ENCODE assay signal across 10 cellular contexts in the genomic region with DNA sequence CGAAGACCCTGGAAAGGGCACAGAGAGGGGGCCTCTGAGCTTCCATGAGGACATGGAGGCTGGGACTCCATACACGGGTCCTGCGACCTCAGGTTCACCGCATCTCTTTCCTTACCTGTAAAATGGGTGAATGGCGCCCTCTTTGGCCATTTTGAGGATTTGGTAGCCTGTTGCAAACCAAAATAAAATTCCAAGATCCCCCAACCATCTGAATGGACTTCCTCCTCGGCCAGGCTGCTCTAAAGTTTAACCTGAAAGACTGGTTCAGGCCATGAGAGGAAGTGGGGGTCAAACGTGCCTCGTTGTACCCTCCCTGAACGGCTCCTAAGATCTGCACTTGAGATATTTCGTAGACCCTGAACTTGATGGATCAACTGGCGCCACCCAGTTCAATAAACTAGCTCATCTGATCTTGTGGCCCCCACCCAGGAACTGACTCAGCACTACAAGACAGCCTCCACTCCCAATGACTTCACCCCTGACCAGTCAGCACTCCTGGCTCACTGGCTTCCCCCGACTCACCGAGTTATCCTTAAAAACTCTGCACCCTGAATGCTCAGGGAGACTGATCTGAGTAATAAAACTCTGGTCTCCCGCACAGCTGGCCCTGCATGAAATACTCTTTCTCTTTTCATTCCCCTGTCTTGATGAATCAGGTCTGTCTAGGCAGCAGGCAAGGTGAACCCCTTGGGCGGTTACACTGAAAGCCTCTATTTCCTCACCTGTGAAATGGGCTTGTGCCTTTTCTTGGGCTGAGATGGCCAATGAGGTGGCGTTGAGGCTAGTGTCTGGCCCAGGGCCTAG. TPM values are rescaled to one million over a fixed set of nuclear protein-coding genes. Genes with fewer than 3 reads are reported as not detected.
A peak's percentile ranks its signal among the peaks of the same experiment; 100 is the strongest.
DNase-seq lines count a peak whose midpoint lies in the region; ATAC-seq and TF ChIP-seq lines count a peak whose summit lies in the region.
"Had no signal": no experiment of that assay in that cellular context is flagged by ENCODE, and none has a peak within 500 bp of the region (broad histone marks: within the 10 kb centered on the region; RNA-seq: fewer than 3 reads in every experiment).

No MANE protein-coding gene starts in this region.

- peaks cover 4% of the 10 kb centered on the region for H3K27me3 Mint-ChIP-seq in H9 (ENCODE audit: low read depth)

- peaks cover 2% of the 10 kb centered on the region for H4K20me1 ChIP-seq in H9 (ENCODE audit: control insufficient read depth, insufficient read depth, insufficient read length)

- H3K56ac ChIP-seq in H9 (ENCODE audit: insufficient read length, low read depth, low read length), result no peak overlapping the region

- H3K4me3 ChIP-seq in AG09309 (ENCODE audit: control insufficient read depth, low read depth, low read length) (no peak overlapping the region), WERI-Rb-1 (ENCODE audit: low read depth, low read length) (no peak overlapping the region)
- H3K4me3 ChIP-seq: ascending aorta had no signal

- no peak overlapping the region for H2BK12ac ChIP-seq in H9 (ENCODE audit: insufficient read length, low read depth, low read length)

- H2BK5ac ChIP-seq in H9 (ENCODE audit: insufficient read length, low read length), result no peak overlapping the region

- WGBS in H9 (ENCODE audit: extremely low coverage, insufficient read length, low lambda C conversion rate), result no CpG with 5 or more reads among the region's 16 CpGs

- ATAC-seq in sciatic nerve (no peak), HG03521 (IDR thresholded peaks at IDR 0.05; ENCODE audit: unreplicated experiment) (no peak)

- no peak overlapping the region for H3K23ac ChIP-seq in H9 (ENCODE audit: insufficient read length, low read depth, low read length)

- H4K5ac ChIP-seq in H9 (ENCODE audit: insufficient read length, low read depth, low read length), result no peak overlapping the region

- H3T11ph ChIP-seq in H9 (ENCODE audit: low read length), result no peak overlapping the region

- intact Hi-C loops in sciatic nerve (cut with DNase I), result no loop called here

- no peak overlapping the region for H3K14ac ChIP-seq in H9 (ENCODE audit: insufficient read depth, low read length)

- no peak overlapping the region for H3K4ac ChIP-seq in H9 (ENCODE audit: low read depth, low read length)

- H3K4me1 Mint-ChIP-seq in H9, result peaks cover 18 to 28% of the 10 kb centered on the region in 2 experiments

- H2AK5ac ChIP-seq in H9 (ENCODE audit: insufficient read length, low read length), result no peak overlapping the region

- no peak overlapping the region for H3K18ac ChIP-seq in H9 (ENCODE audit: insufficient read length, low read depth, low read length)

- no peak overlapping the region for H2BK20ac ChIP-seq in H9 (ENCODE audit: low read depth, low read length, poor library complexity, severe bottlenecking)

- H3K9me3 ChIP-seq in H9 (ENCODE audit: control insufficient read depth, low read depth, low read length), result no peaks in the 10 kb centered on the region
- no peaks in the 10 kb centered on the region for H3K9me3 ChIP-seq in WERI-Rb-1 (ENCODE audit: severe bottlenecking)
- H3K9me3 ChIP-seq: ascending aorta had no signal

- H3K27ac Mint-ChIP-seq in H9, result peak overlapping the region; percentile 20 to 88 (median 21); a peak in 4 of 7 replicates

- H3K4me2 ChIP-seq in H9 (ENCODE audit: insufficient read depth, insufficient read length, low read length), result no peak overlapping the region

- no peak overlapping the region for H2BK15ac ChIP-seq in H9 (ENCODE audit: low read depth, low read length)

- peaks cover 2% of the 10 kb centered on the region for H3K23me2 ChIP-seq in H9 (ENCODE audit: insufficient read length, low read depth, low read length, poor library complexity, severe bottlenecking)

- H2AFZ ChIP-seq in H9 (ENCODE audit: low read length), result no peak overlapping the region

- H3K79me1 ChIP-seq in H9 (ENCODE audit: insufficient read depth, low read depth, low read length, poor library complexity, severe bottlenecking), result no peaks in the 10 kb centered on the region

- H3K79me2 ChIP-seq in H9 (ENCODE audit: insufficient read depth, low read length), result no peaks in the 10 kb centered on the region

- H3K27ac ChIP-seq in H9 (ENCODE audit: insufficient read length, low read depth, low read length), result no peak overlapping the region
- no peak overlapping the region for H3K27ac ChIP-seq in WERI-Rb-1
- H3K27ac ChIP-seq: ascending aorta had no signal

- H3K4me3 Mint-ChIP-seq in H9, result no peak overlapping the region

- H3K36me3 Mint-ChIP-seq in H9 (ENCODE audit: insufficient read depth in 1 of 3, low read depth in 3 of 3), result no peaks in the 10 kb centered on the region

- no peak overlapping the region for H2BK120ac ChIP-seq in H9 (ENCODE audit: low read depth, low read length, poor library complexity, severe bottlenecking)

- H4K91ac ChIP-seq in H9 (ENCODE audit: insufficient read length, low read depth, low read length), result no peak overlapping the region

- H4K8ac ChIP-seq in H9 (replicated peaks; ENCODE audit: insufficient read length, low read depth, low read length), result no peak overlapping the region

- H3K9ac ChIP-seq in H9 (ENCODE audit: extremely low read depth, insufficient read length, low read length), result no peak overlapping the region

- TF ChIP-seq CTCF in AG09309 (IDR thresholded peaks at IDR 0.05; ENCODE audit: control insufficient read depth, insufficient read depth, low read depth, low read length, missing control alignments), result peak; percentile 6
- TF ChIP-seq CTCF in H9 (conservative IDR thresholded peaks at IDR 0.05), result peak; percentile 86
- TF ChIP-seq CTCF in WERI-Rb-1 (IDR thresholded peaks at IDR 0.05; ENCODE audit: low read depth, low read length), result peak; percentile 67

- no peaks in the 10 kb centered on the region for H3K27me3 ChIP-seq in H9 (ENCODE audit: insufficient read depth, low read length)
- no peaks in the 10 kb centered on the region for H3K27me3 ChIP-seq in WERI-Rb-1 (ENCODE audit: insufficient read depth, low read depth, severe bottlenecking)
- H3K27me3 ChIP-seq: ascending aorta had no signal

- no peaks in the 10 kb centered on the region for H3K36me3 ChIP-seq in WERI-Rb-1
- H3K36me3 ChIP-seq: ascending aorta had no signal

- DNase-seq in AG09309 (ENCODE audit: low read depth) (no peak), H9 (peak; percentile 75), WERI-Rb-1 (peak; percentile 27), kidney glomerular epithelial cell (lab: John Stamatoyannopoulos, UW) (peak; percentile 50), sciatic nerve (ENCODE audit: low spot score) (no peak), activated gamma-delta T cell treated with Interleukin-2 at 50 U/mL for 16 hours (no peak)
- DNase-seq in stimulated activated naive CD4-positive, alpha-beta T cell treated with Interleukin-2 at 50 U/mL for 16 hours (lab: John Stamatoyannopoulos, UW), result no peak
- DNase-seq: NCI-H2171 treated with DMSO at 0.1 percent for 48 hours had no signal

- H3K9me3 Mint-ChIP-seq in H9, result no peaks in the 10 kb centered on the region; a peak in 1 of 5 replicates

- H3K4me1 ChIP-seq in H9 (ENCODE audit: insufficient read depth, low read length), result no peaks in the 10 kb centered on the region
- H3K4me1 ChIP-seq: ascending aorta had no signal

RNA-seq across cellular contexts. Expression of gene GPR78, which starts 32.9 kb away (rescaled TPM):
- total RNA-seq in H9 (2021) (3.1 and 3.4 TPM in 2 replicates), sciatic nerve (0.58 TPM)
- total RNA-seq: ascending aorta had no signal

RNA-seq across cellular contexts. Expression of gene CPZ, which starts 45.3 kb away (rescaled TPM):
- total RNA-seq in H9 (2021), result 36.4 and 37.3 TPM in 2 replicates
- total RNA-seq in sciatic nerve, result 7.0 TPM

Comparison
In these comparisons a context has a peak if more than half of its experiments do, and no peak if none do; other contexts are left out.
1. DNase-seq: peak in H9 (single experiment), WERI-Rb-1 (single experiment) and kidney glomerular epithelial cell (single experiment); none in AG09309 (single experiment), sciatic nerve (single experiment), activated gamma-delta T cell treated with Interleukin-2 at 50 U/mL for 16 hours (single experiment) and stimulated activated naive CD4-positive, alpha-beta T cell treated with Interleukin-2 at 50 U/mL for 16 hours (single experiment).
2. CTCF ChIP-seq: peak in every context shown above with its lines; median percentile 86 in H9; 67 in WERI-Rb-1; 6 in AG09309.